10 cellular contexts compared by ENCODE assay signal in the genomic region with DNA sequence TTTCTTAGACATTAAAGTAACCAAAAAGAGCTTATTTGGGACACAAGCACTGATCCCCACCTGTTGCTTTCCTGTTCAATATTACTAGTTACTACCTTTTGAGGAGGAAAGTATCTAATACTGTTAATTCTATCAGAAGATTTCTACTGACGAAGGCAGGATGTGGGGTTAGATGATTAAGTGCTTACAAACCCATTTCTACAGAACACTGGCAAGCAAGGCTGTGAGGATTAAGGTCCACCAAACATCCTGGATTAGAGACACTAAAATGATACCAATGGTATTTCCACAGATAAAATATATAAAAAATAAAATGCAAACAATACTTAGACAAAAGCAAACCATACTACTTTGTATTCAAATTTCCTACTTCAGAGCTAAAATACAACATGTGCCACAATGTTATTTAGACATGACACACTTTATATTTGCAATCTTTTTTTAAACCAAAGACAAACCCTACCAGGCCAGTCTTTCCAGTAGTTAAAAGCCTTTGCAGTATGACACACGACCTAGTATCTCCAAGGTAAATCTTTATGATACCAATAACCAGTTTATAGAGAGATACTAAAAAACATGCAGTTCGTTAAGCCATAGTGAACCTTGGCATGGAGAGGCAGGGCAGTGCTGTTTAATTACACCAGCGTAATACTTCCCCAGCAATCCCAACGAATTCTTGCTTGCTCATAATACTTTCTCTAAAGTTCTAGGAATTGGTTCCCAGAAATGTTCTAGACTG.
"Had no signal": no experiment of that assay in that cellular context is flagged by ENCODE, and none has a peak within 500 bp of the region (broad histone marks: within the 10 kb centered on the region; RNA-seq: fewer than 3 reads in every experiment).

No MANE protein-coding gene starts in this region.

- H3K4me1 ChIP-seq: right lobe of liver had no signal

- DNase-seq: activated effector memory CD4-positive, alpha-beta T cell treated with Interleukin-2 at 50 U/mL for 16 hours; amygdala; hippocampal formation; natural killer cell; nucleus accumbens; right lobe of liver; stimulated activated CD4-positive, alpha-beta T cell treated with anti-CD3 and anti-CD28 coated beads, Interleukin-12 subunit alpha, Interleukin-12 subunit beta, amount 100 ng/mL, for 4 hours; stimulated activated naive CD4-positive, alpha-beta T cell treated with Interleukin-2 at 50 U/mL for 16 hours; T-helper 2 cell had no signal

- H3K9me3 ChIP-seq: right lobe of liver had no signal

- H3K36me3 ChIP-seq: right lobe of liver had no signal

- H3K27ac ChIP-seq: right lobe of liver had no signal

- H3K27me3 ChIP-seq: right lobe of liver had no signal

- H3K4me3 ChIP-seq: lung, right lobe of liver had no signal
